ENCODE assay signal across 2 cellular contexts in the genomic region with DNA sequence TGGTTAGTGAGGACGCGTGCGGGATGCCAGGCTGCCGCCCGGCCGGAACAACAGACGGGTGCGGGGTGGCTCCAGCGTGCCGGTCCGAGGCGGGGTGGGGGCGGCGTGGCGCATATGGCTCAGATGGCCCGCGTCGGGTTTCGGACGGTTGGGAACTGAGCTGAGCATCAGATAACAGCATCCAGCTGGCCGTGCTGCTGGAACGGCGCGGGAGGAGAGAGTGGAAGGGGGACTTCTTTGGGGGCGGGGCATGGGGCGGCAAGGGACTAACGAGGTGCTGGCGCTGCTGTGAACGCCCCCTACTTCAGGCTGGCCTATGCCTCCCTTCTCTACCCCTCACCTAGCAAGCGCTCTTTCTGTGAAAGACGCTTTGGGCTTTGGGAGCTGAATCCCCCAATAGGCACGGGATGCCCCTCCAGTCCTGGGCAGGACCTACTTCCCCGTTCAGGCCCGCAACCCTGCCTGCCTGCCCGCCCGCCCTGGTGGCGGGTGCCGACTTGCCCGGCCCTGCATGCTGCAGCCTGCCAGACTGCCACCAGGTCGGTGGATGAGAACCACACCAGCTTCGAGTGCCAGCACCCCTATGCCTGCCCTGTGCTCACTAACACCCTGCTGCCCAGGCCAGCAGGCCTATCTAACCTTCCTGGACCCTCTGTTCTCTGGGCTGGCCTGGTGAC.
TF ChIP-seq lines count a peak whose summit lies in the region.

No MANE protein-coding gene starts in this region.

TF ChIP-seq in SK-N-SH treated with all-trans-retinoic acid at 6 μM for 48 hours, 23 proteins besides CTCF, POLR2A, EP300 and RAD21:
- TF ChIP-seq GLIS3 (CRISPR knock-in tag; IDR thresholded peaks at IDR 0.05) (no peak), ZNF565 (CRISPR knock-in tag; conservative IDR thresholded peaks at IDR 0.05; ENCODE audit: low read depth) (no peak), PPARA (CRISPR knock-in tag; IDR thresholded peaks at IDR 0.05; ENCODE audit: borderline replicate concordance) (no peak), ZFP3 (CRISPR knock-in tag; IDR thresholded peaks at IDR 0.05) (no peak), POU6F1 (CRISPR knock-in tag; IDR thresholded peaks at IDR 0.05; ENCODE audit: borderline replicate concordance, low read depth) (no peak), TOX (CRISPR knock-in tag; IDR thresholded peaks at IDR 0.05; ENCODE audit: borderline replicate concordance) (no peak), TSHZ2 (CRISPR knock-in tag; IDR thresholded peaks at IDR 0.05) (no peak), TCF4 (CRISPR knock-in tag; IDR thresholded peaks at IDR 0.05; ENCODE audit: borderline replicate concordance) (no peak), ZFP30 (CRISPR knock-in tag; IDR thresholded peaks at IDR 0.05) (no peak), ZNF70 (CRISPR knock-in tag; IDR thresholded peaks at IDR 0.05) (no peak), SNAI2 (CRISPR knock-in tag; IDR thresholded peaks at IDR 0.05) (no peak), ZNF8 (CRISPR knock-in tag; IDR thresholded peaks at IDR 0.05) (no peak)
- TF ChIP-seq, protein P1, sequence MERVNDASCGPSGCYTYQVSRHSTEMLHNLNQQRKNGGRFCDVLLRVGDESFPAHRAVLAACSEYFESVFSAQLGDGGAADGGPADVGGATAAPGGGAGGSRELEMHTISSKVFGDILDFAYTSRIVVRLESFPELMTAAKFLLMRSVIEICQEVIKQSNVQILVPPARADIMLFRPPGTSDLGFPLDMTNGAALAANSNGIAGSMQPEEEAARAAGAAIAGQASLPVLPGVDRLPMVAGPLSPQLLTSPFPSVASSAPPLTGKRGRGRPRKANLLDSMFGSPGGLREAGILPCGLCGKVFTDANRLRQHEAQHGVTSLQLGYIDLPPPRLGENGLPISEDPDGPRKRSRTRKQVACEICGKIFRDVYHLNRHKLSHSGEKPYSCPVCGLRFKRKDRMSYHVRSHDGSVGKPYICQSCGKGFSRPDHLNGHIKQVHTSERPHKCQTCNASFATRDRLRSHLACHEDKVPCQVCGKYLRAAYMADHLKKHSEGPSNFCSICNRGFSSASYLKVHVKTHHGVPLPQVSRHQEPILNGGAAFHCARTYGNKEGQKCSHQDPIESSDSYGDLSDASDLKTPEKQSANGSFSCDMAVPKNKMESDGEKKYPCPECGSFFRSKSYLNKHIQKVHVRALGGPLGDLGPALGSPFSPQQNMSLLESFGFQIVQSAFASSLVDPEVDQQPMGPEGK (CRISPR knock-in tag; IDR thresholded peaks at IDR 0.05; ENCODE audit: borderline replicate concordance), result no peak
- TF ChIP-seq, protein P2, sequence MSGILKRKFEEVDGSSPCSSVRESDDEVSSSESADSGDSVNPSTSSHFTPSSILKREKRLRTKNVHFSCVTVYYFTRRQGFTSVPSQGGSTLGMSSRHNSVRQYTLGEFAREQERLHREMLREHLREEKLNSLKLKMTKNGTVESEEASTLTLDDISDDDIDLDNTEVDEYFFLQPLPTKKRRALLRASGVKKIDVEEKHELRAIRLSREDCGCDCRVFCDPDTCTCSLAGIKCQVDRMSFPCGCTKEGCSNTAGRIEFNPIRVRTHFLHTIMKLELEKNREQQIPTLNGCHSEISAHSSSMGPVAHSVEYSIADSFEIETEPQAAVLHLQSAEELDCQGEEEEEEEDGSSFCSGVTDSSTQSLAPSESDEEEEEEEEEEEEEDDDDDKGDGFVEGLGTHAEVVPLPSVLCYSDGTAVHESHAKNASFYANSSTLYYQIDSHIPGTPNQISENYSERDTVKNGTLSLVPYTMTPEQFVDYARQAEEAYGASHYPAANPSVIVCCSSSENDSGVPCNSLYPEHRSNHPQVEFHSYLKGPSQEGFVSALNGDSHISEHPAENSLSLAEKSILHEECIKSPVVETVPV (CRISPR knock-in tag; IDR thresholded peaks at IDR 0.05), result no peak

TF ChIP-seq in K562, 482 proteins besides CTCF, POLR2A, EP300 and RAD21:
- TF ChIP-seq, protein P3, sequence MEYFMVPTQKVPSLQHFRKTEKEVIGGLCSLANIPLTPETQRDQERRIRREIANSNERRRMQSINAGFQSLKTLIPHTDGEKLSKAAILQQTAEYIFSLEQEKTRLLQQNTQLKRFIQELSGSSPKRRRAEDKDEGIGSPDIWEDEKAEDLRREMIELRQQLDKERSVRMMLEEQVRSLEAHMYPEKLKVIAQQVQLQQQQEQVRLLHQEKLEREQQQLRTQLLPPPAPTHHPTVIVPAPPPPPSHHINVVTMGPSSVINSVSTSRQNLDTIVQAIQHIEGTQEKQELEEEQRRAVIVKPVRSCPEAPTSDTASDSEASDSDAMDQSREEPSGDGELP (CRISPR knock-in tag; IDR thresholded peaks at IDR 0.05; ENCODE audit: borderline replicate concordance), result peak; percentile 93
- TF ChIP-seq MEF2D (tag; conservative IDR thresholded peaks at IDR 0.05; ENCODE audit: low read depth), result no peak
- TF ChIP-seq, protein P4, sequence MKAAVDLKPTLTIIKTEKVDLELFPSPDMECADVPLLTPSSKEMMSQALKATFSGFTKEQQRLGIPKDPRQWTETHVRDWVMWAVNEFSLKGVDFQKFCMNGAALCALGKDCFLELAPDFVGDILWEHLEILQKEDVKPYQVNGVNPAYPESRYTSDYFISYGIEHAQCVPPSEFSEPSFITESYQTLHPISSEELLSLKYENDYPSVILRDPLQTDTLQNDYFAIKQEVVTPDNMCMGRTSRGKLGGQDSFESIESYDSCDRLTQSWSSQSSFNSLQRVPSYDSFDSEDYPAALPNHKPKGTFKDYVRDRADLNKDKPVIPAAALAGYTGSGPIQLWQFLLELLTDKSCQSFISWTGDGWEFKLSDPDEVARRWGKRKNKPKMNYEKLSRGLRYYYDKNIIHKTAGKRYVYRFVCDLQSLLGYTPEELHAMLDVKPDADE (conservative IDR thresholded peaks at IDR 0.05; ENCODE audit: control insufficient read depth, low read depth, low read length), result 0 out of 2 replicates have a peak, but pooled peaks have one; percentile 9
- TF ChIP-seq CREM (IDR thresholded peaks at IDR 0.05; ENCODE audit: low read depth), result peak; percentile 33; the same call in 1 of the 2 replicates
- TF ChIP-seq MYC (IDR thresholded peaks at IDR 0.05; ENCODE audit: low read depth, low read length), result peak; percentile 60
- TF ChIP-seq MYC (CRISPR knock-in tag; IDR thresholded peaks at IDR 0.05; ENCODE audit: borderline replicate concordance, low read depth), result no peak
- peak; percentile 24; the same call in 1 of the 2 replicates for TF ChIP-seq CBFA2T3 (IDR thresholded peaks at IDR 0.05)
- no peak for TF ChIP-seq PHF20 (IDR thresholded peaks at IDR 0.05; ENCODE audit: partially characterized antibody)
- TF ChIP-seq NCOA1 (IDR thresholded peaks at IDR 0.05; ENCODE audit: low read depth), result peak; percentile 18; the same call in 1 of the 2 replicates
- 0 out of 2 replicates have a peak, but pooled peaks have one; percentile 3 for TF ChIP-seq PML (IDR thresholded peaks at IDR 0.05; ENCODE audit: low read length)
- peak; percentile 19; the same call in 1 of the 2 replicates for TF ChIP-seq EGR1 (conservative IDR thresholded peaks at IDR 0.05)
- TF ChIP-seq, protein P5, sequence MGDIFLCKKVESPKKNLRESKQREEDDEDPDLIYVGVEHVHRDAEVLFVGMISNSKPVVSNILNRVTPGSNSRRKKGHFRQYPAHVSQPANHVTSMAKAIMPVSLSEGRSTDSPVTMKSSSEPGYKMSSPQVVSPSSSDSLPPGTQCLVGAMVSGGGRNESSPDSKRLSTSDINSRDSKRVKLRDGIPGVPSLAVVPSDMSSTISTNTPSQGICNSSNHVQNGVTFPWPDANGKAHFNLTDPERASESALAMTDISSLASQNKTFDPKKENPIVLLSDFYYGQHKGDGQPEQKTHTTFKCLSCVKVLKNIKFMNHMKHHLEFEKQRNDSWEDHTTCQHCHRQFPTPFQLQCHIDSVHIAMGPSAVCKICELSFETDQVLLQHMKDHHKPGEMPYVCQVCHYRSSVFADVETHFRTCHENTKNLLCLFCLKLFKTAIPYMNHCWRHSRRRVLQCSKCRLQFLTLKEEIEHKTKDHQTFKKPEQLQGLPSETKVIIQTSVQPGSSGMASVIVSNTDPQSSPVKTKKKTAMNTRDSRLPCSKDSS (IDR thresholded peaks at IDR 0.05; ENCODE audit: low read depth, partially characterized antibody), result no peak
- TF ChIP-seq, protein P6, sequence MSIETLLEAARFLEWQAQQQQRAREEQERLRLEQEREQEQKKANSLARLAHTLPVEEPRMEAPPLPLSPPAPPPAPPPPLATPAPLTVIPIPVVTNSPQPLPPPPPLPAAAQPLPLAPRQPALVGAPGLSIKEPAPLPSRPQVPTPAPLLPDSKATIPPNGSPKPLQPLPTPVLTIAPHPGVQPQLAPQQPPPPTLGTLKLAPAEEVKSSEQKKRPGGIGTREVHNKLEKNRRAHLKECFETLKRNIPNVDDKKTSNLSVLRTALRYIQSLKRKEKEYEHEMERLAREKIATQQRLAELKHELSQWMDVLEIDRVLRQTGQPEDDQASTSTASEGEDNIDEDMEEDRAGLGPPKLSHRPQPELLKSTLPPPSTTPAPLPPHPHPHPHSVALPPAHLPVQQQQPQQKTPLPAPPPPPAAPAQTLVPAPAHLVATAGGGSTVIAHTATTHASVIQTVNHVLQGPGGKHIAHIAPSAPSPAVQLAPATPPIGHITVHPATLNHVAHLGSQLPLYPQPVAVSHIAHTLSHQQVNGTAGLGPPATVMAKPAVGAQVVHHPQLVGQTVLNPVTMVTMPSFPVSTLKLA (conservative IDR thresholded peaks at IDR 0.05), result peak in 1 of 2 experiments; percentile 76; a peak in 2 of 4 replicates
- TF ChIP-seq MAX (CRISPR knock-in tag; IDR thresholded peaks at IDR 0.05), result peak; percentile 69
- TF ChIP-seq TRIM24 (IDR thresholded peaks at IDR 0.05), result 0 out of 4 replicates have a peak, but pooled peaks of 1 of the 2 experiments have one; percentile 11
- TF ChIP-seq HDAC1 (IDR thresholded peaks at IDR 0.05), result peak in 1 of 2 experiments; percentile 65; a peak in 2 of 4 replicates
- TF ChIP-seq BCL6 (CRISPR knock-in tag; IDR thresholded peaks at IDR 0.05), result no peak
- peak; percentile 31; the same call in 1 of the 2 replicates for TF ChIP-seq NKRF (IDR thresholded peaks at IDR 0.05; ENCODE audit: borderline replicate concordance)
- TF ChIP-seq MXD1 (CRISPR knock-in tag; IDR thresholded peaks at IDR 0.05; ENCODE audit: borderline replicate concordance, poor library complexity, severe bottlenecking), result no peak
- TF ChIP-seq SAP30 (IDR thresholded peaks at IDR 0.05; ENCODE audit: borderline replicate concordance, insufficient read depth, low read depth, low read length, poor library complexity, severe bottlenecking), result peak; percentile 13
- TF ChIP-seq POLR2AphosphoS2 (IDR thresholded peaks at IDR 0.05; ENCODE audit: low read length), result no peak
- no peak for TF ChIP-seq RFX7 (CRISPR knock-in tag; IDR thresholded peaks at IDR 0.05)
- TF ChIP-seq POLR2G (IDR thresholded peaks at IDR 0.05; ENCODE audit: low read depth, low read length), result peak; percentile 68
- peak; percentile 8; the same call in 1 of the 2 replicates for TF ChIP-seq HNRNPL (IDR thresholded peaks at IDR 0.05; ENCODE audit: low read depth, low read length)
- no peak for TF ChIP-seq ZNF232 (CRISPR knock-in tag; IDR thresholded peaks at IDR 0.05)
- TF ChIP-seq NFIC (IDR thresholded peaks at IDR 0.05), result peak; percentile 15; the same call in 1 of the 2 replicates
- TF ChIP-seq ARID1B (IDR thresholded peaks at IDR 0.05), result 0 out of 2 replicates have a peak, but pooled peaks have one; percentile 13
TF ChIP-seq in K562: peak in this region for 18.
